Comparison of ENCODE assay signal across 15 cellular contexts in genomic region chrX:87392369-87392768, GRCh38.
"Had no signal": no experiment of that assay in that cellular context is flagged by ENCODE, and none has a peak within 500 bp of the region (broad histone marks: within the 10 kb centered on the region; RNA-seq: fewer than 3 reads in every experiment).

No MANE protein-coding gene starts in this region.

- H3K4me1 ChIP-seq: foreskin keratinocyte, parathyroid adenoma, sigmoid colon, thyroid gland had no signal

- DNase-seq: activated CD4-positive, alpha-beta T cell treated with anti-CD3 and anti-CD28 coated beads, Interleukin-2, amount 10 ng/mL, durations not matched to agents 7 days and 5 days; activated CD4-positive, CD25-positive, alpha-beta regulatory T cell; activated gamma-delta T cell treated with Interleukin-2 at 50 U/mL for 16 hours; activated naive CD8-positive, alpha-beta T cell treated with anti-CD3 and anti-CD28 coated beads for 36 hours; amygdala; brain microvascular endothelial cell; effector CD4-positive, alpha-beta T cell; foreskin keratinocyte; immature natural killer cell; sigmoid colon; stimulated activated CD4-positive, alpha-beta T cell treated with anti-CD3 and anti-CD28 coated beads, Interleukin-2, amount 100 ng/mL, for 24 hours; thyroid gland had no signal

- H2AFZ ChIP-seq: parathyroid adenoma had no signal

- H3K9ac ChIP-seq: parathyroid adenoma had no signal

- H3K36me3 ChIP-seq: brain microvascular endothelial cell, neutrophil, sigmoid colon, thyroid gland had no signal

- H3K4me3 ChIP-seq: coronary artery, sigmoid colon, thyroid gland had no signal

- H3K27me3 ChIP-seq: brain microvascular endothelial cell, foreskin keratinocyte, neutrophil, sigmoid colon, thyroid gland had no signal

- H3K9me3 ChIP-seq: neutrophil, sigmoid colon, thyroid gland had no signal

- H3K27ac ChIP-seq: brain microvascular endothelial cell, coronary artery, foreskin keratinocyte, neutrophil, parathyroid adenoma, sigmoid colon, thyroid gland had no signal

- H3K79me2 ChIP-seq: parathyroid adenoma had no signal
